Comparison of ENCODE assay signal across 8 cellular contexts in the genomic region with DNA sequence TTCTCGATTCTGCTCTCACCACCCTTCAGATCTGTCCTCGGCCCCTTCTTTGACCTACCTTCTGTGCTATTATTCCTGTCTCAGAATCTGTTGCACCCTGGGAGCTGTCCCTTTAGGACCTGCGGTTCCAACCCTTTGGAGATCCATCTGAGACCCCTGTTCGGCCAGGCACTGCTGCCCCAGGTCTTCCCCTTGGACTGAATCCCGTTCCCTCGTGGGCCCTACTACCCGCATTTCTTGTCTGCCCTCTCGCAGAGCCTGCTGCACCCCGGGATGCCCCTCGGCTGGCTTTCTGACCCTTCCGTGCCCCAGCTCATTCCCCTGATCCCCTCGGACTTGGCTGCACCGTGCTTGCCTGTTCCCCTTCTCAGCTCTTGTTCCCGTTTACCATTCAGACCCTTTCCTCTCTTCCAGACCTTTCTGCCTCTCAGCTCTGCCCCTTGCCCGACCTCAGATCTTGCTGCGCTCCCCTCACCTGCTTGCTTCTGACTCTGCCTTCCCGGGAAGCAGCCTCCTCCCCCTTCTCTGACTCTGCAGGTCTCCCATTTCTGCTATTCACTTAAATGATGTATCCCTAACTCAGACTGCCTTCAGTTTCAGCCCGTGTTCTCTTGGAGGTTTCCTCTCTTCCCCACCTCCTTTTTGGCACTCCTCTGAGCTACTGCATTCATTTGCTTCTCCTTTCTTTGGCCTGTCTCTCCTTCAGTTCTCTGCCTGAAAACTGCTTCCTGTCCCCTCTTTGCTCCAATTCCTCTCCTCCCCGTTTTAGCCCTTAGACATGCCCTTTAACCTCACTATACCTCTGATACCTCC. TPM values are rescaled to one million over a fixed set of nuclear protein-coding genes. Genes with fewer than 3 reads are reported as not detected.
DNase-seq lines count a peak whose midpoint lies in the region; ATAC-seq and TF ChIP-seq lines count a peak whose summit lies in the region.

No MANE protein-coding gene starts in this region.

- ATAC-seq in HG03135 (IDR thresholded peaks at IDR 0.05; ENCODE audit: unreplicated experiment): no peak

- WGBS in liver: under 1% methylated on average over 19 of the region's 19 CpGs

- H3K9me3 Mint-ChIP-seq in Caco-2 (ENCODE audit: unreplicated experiment): no peaks in the 10 kb centered on the region

- no peak for TF ChIP-seq POLR2A in vagina (IDR thresholded peaks at IDR 0.05)

- peak overlapping the region; percentile 90 for H3K4me3 ChIP-seq in Caco-2 (ENCODE audit: low read depth, low read length)
- peak overlapping the region; percentile 85 to 87 for H3K4me3 ChIP-seq in ascending aorta
- H3K4me3 ChIP-seq in liver (ENCODE audit: low read depth in 1 of 3, low read length in 3 of 3): peak overlapping the region; percentile 73 to 78 (median 73)
- H3K4me3 ChIP-seq in vagina: peak overlapping the region; percentile 61 to 79

- H3K9ac ChIP-seq in liver (ENCODE audit: low read depth in 1 of 2, low read length in 2 of 2): peak overlapping the region; percentile 89 to 95

- no peak overlapping the region for H3K27ac Mint-ChIP-seq in Caco-2 (ENCODE audit: unreplicated experiment)

- peak in 1 of 2 donors; percentile 14 for TF ChIP-seq RAD21 in liver (IDR thresholded peaks at IDR 0.05)

- no peak for DNase-seq in Caco-2
- peak; percentile 71 for DNase-seq in HT-29 (ENCODE audit: low spot score)
- DNase-seq in ascending aorta (ENCODE audit: low spot score in 2 of 2): peak in 1 of 2 donors; percentile 62
- no peak for DNase-seq in vagina (ENCODE audit: extremely low spot score in 2 of 2)
- DNase-seq in NK-92 (lab: John Stamatoyannopoulos, UW; ENCODE audit: unreplicated experiment): no peak
- DNase-seq in effector CD4-positive, alpha-beta T cell: no peak

- H3K4me1 ChIP-seq in Caco-2: peaks cover 42% of the 10 kb centered on the region
- H3K4me1 ChIP-seq in ascending aorta: peaks cover 12 to 34% of the 10 kb centered on the region in 2 donors
- peaks cover 15 to 66% (median 51%) of the 10 kb centered on the region in 4 donors for H3K4me1 ChIP-seq in liver (ENCODE audit: control insufficient read depth in 4 of 4, insufficient read depth in 4 of 4, low read length in 3 of 4)
- H3K4me1 ChIP-seq in vagina: peaks cover 64% of the 10 kb centered on the region

- no TSS peak for BruUV-seq in Caco-2 (replicated peaks; lab: Mats Ljungman, UMichigan)

- H3K27ac ChIP-seq in ascending aorta: peak overlapping the region; percentile 97 to 100
- peak overlapping the region; percentile 99 to 100 for H3K27ac ChIP-seq in liver (ENCODE audit: low read depth in 1 of 2, low read length in 2 of 2)
- H3K27ac ChIP-seq in vagina: peak overlapping the region; percentile 96

- H3K27me3 Mint-ChIP-seq in Caco-2 (ENCODE audit: insufficient read depth, unreplicated experiment): no peaks in the 10 kb centered on the region

- no peaks in the 10 kb centered on the region for H3K9me3 ChIP-seq in Caco-2
- H3K9me3 ChIP-seq in ascending aorta: no peaks in the 10 kb centered on the region
- H3K9me3 ChIP-seq in liver (ENCODE audit: control insufficient read depth in 4 of 4, low read length in 3 of 4): no peaks in the 10 kb centered on the region
- no peaks in the 10 kb centered on the region for H3K9me3 ChIP-seq in vagina

- peaks cover 7% of the 10 kb centered on the region for H3K4me1 Mint-ChIP-seq in Caco-2 (ENCODE audit: low read depth, unreplicated experiment)

- TF ChIP-seq CTCF in Caco-2 (IDR thresholded peaks at IDR 0.05; ENCODE audit: insufficient read depth in 1 of 2, low read depth in 1 of 2, low read length in 1 of 2, severe bottlenecking in 1 of 2, unreplicated experiment in 1 of 2) (no peak), ascending aorta (IDR thresholded peaks at IDR 0.05) (no peak), liver (IDR thresholded peaks at IDR 0.05; ENCODE audit: low read depth, low read length, missing input control) (no peak), vagina (IDR thresholded peaks at IDR 0.05) (no peak)

- intact Hi-C loops in Caco-2 (cut with micrococcal nuclease; ENCODE audit: unreplicated experiment) (loop anchor here (2.0 to 10.0 kb wide), 5 partner anchors 29 to 393 kb away; partner anchors contain the start of gene CCDC9), ascending aorta (cut with DNase I) (loop anchor here (2.0 to 5.0 kb wide), 3 partner anchors 37 to 395 kb away; partner anchors contain the start of gene CCDC9), vagina (cut with DNase I) (loop anchor here (5.0 kb wide), 1 partner anchor 40 kb away; no protein-coding TSS in a partner anchor)

- peaks cover 3% of the 10 kb centered on the region for H3K36me3 ChIP-seq in Caco-2 (ENCODE audit: control insufficient read depth, insufficient read depth, low read length)
- no peaks in the 10 kb centered on the region for H3K36me3 ChIP-seq in ascending aorta
- H3K36me3 ChIP-seq in liver (ENCODE audit: control insufficient read depth in 4 of 4, insufficient read depth in 3 of 4, low read depth in 1 of 4, low read length in 3 of 4): no peaks in the 10 kb centered on the region
- no peaks in the 10 kb centered on the region for H3K36me3 ChIP-seq in vagina

- no peaks in the 10 kb centered on the region for H3K27me3 ChIP-seq in Caco-2 (replicated peaks; ENCODE audit: control insufficient read depth, insufficient read depth, low read length)
- no peaks in the 10 kb centered on the region for H3K27me3 ChIP-seq in ascending aorta
- no peaks in the 10 kb centered on the region for H3K27me3 ChIP-seq in liver (ENCODE audit: control insufficient read depth in 4 of 4, insufficient read depth in 4 of 4, low read length in 3 of 4)
- H3K27me3 ChIP-seq in vagina: no peaks in the 10 kb centered on the region

- H3K36me3 Mint-ChIP-seq in Caco-2 (ENCODE audit: insufficient read depth, unreplicated experiment): peaks cover 28% of the 10 kb centered on the region

- POLR2A ChIA-PET in Caco-2 (lab: Charles Lee): interaction anchor here (0.6 to 2.3 kb wide), 3 partner anchors 27 to 492 kb away, joined by 3 to 8 read pairs (median 8); no protein-coding TSS in a partner anchor

- no peak overlapping the region for H3K4me3 Mint-ChIP-seq in Caco-2 (ENCODE audit: unreplicated experiment)

- CTCF ChIA-PET in Caco-2 (lab: Charles Lee): interaction anchor here (1.4 kb wide), 1 partner anchor 29 kb away, joined by 4 read pairs; no protein-coding TSS in a partner anchor

TF ChIP-seq in liver, 16 proteins besides CTCF, POLR2A, EP300 and RAD21:
- TF ChIP-seq YY1 (IDR thresholded peaks at IDR 0.05) (peak; percentile 49), HNF4A (conservative IDR thresholded peaks at IDR 0.05) (peak in 1 of 2 donors; percentile 21), RXRA (IDR thresholded peaks at IDR 0.05) (peak in 1 of 2 donors; percentile 19), ATF3 (IDR thresholded peaks at IDR 0.05) (no peak), REST (IDR thresholded peaks at IDR 0.05) (peak; percentile 19), NR2F2 (IDR thresholded peaks at IDR 0.05) (peak; percentile 14), FOXA2 (IDR thresholded peaks at IDR 0.05) (no peak)
- TF ChIP-seq, protein P1, sequence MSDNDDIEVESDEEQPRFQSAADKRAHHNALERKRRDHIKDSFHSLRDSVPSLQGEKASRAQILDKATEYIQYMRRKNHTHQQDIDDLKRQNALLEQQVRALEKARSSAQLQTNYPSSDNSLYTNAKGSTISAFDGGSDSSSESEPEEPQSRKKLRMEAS (IDR thresholded peaks at IDR 0.05): no peak

RNA-seq across cellular contexts. Expression of gene ARHGAP35, which starts 1.1 kb away (rescaled TPM):
- total RNA-seq in Caco-2 (2022): 81.7 and 85.9 TPM in 2 replicates
- total RNA-seq in HT-29 (2014; rRNA removed; shearing (Covaris generic)): 53.6 and 63.9 TPM in 2 replicates
- 23.7 TPM for total RNA-seq in ascending aorta
- 10 to 100 TPM; 26.3 to 49.2 TPM for total RNA-seq in liver
- 10 to 100 TPM; 15.5 to 17.2 TPM for polyA plus RNA-seq in liver
- 42.5 TPM for total RNA-seq in vagina

RNA-seq across cellular contexts. Expression of gene AP2S1, which starts 11.3 kb away (rescaled TPM):
- total RNA-seq in Caco-2 (2022): 211 and 234 TPM in 2 replicates
- total RNA-seq in HT-29 (2014; rRNA removed; shearing (Covaris generic)): 527 and 544 TPM in 2 replicates
- 96.6 TPM for total RNA-seq in ascending aorta
- total RNA-seq in liver: 10 to 100 TPM; 28.3 to 71.2 TPM
- polyA plus RNA-seq in liver: 100 to 1,000 TPM in 1 of 2 donors, 10 to 100 TPM in 1; 86.9 to 168 TPM
- 75.9 TPM for total RNA-seq in vagina
